ENCODE assay signal across 12 cellular contexts in genomic region chr11:130782361-130783221, GRCh38.
DNase-seq lines count a peak whose midpoint lies in the region; ATAC-seq and TF ChIP-seq lines count a peak whose summit lies in the region.
"Had no signal": no experiment of that assay in that cellular context is flagged by ENCODE, and none has a peak within 500 bp of the region (broad histone marks: within the 10 kb centered on the region; RNA-seq: fewer than 3 reads in every experiment).

No MANE protein-coding gene starts in this region.

- peak; percentile 28 for ATAC-seq in lung (ENCODE audit: insufficient read depth, low FRiP score)
- ATAC-seq in thoracic aorta (ENCODE audit: insufficient number of reproducible peaks, low FRiP score, low read depth): peak; percentile 51
- ATAC-seq in GM19397 (IDR thresholded peaks at IDR 0.05; ENCODE audit: unreplicated experiment): no peak
- no peak for ATAC-seq in HG03432 (IDR thresholded peaks at IDR 0.05; ENCODE audit: unreplicated experiment)
- ATAC-seq in GM19328 (IDR thresholded peaks at IDR 0.05; ENCODE audit: unreplicated experiment): no peak
- ATAC-seq: natural killer cell treated with Interleukin-12 subunit alpha and Interleukin-12 subunit beta and Interleukin-15 and Interleukin-18, amount 100 ng/mL, for 72 hours had no signal

- peaks cover 3 to 10% of the 10 kb centered on the region in 2 donors for H3K4me1 ChIP-seq in lung (ENCODE audit: control insufficient read depth in 2 of 2, insufficient read depth in 2 of 2, low read length in 2 of 2)
- H3K4me1 ChIP-seq in thoracic aorta (ENCODE audit: control insufficient read depth in 1 of 2, low read depth in 2 of 2): peaks cover 10 to 37% of the 10 kb centered on the region in 2 donors

- H3K27me3 ChIP-seq in lung (ENCODE audit: control insufficient read depth, insufficient read depth) (no peaks in the 10 kb centered on the region), thoracic aorta (replicated peaks; ENCODE audit: insufficient read depth) (no peaks in the 10 kb centered on the region)

- no peak overlapping the region for H3K4me3 ChIP-seq in lung
- peak overlapping the region; percentile 45 for H3K4me3 ChIP-seq in thoracic aorta

- H3K9me3 ChIP-seq in lung (ENCODE audit: control insufficient read depth in 2 of 2, insufficient read depth in 1 of 2, low read length in 1 of 2) (no peaks in the 10 kb centered on the region), thoracic aorta (no peaks in the 10 kb centered on the region)

- H3K36me3 ChIP-seq in lung (ENCODE audit: control insufficient read depth in 2 of 2, insufficient read depth in 2 of 2, low read length in 2 of 2) (no peaks in the 10 kb centered on the region), thoracic aorta (no peaks in the 10 kb centered on the region)

- DNase-seq in NCI-H2227 (lab: John Stamatoyannopoulos, UW; ENCODE audit: unreplicated experiment) (peak; percentile 32), ecto neural progenitor cell (ENCODE audit: low spot score) (peak; percentile 47), lung (ENCODE audit: low spot score) (no peak), thoracic aorta (ENCODE audit: low spot score) (no peak)
- no peak for DNase-seq in activated CD8-positive, alpha-beta memory T cell treated with anti-CD3 and anti-CD28 coated beads, Interleukin-2, amount 50 U/mL, for 4 hours
- DNase-seq: activated naive CD4-positive, alpha-beta T cell; DMS79 treated with DMSO at 0.1 percent for 48 hours; Kasumi-1 had no signal

- WGBS in lung, 2 donors: 64 to 79% methylated on average over 14 of the region's 14 CpGs

- TF ChIP-seq CTCF in lung (IDR thresholded peaks at IDR 0.05; ENCODE audit: control extremely low read depth, extremely low read depth): no peak
- TF ChIP-seq CTCF in thoracic aorta (IDR thresholded peaks at IDR 0.05): no peak

- H3K27ac ChIP-seq in lung (ENCODE audit: low read depth in 1 of 2, low read length in 1 of 2) (peak overlapping the region in 1 of 2 donors; percentile 44), thoracic aorta (peak overlapping the region; percentile 70 to 78)

Comparison
In these comparisons a context has a peak if more than half of its experiments do, and no peak if none do; other contexts are left out.
1. DNase-seq: peak in NCI-H2227 (single experiment) and ecto neural progenitor cell (single experiment); none in lung (single experiment), thoracic aorta (single experiment) and activated CD8-positive, alpha-beta memory T cell treated with anti-CD3 and anti-CD28 coated beads, Interleukin-2, amount 50 U/mL, for 4 hours (single experiment).
2. ATAC-seq: peak in lung (single experiment) and thoracic aorta (single experiment); none in GM19397 (single experiment), HG03432 (single experiment) and GM19328 (single experiment).